Comparison of ENCODE assay signal across 18 cellular contexts in genomic region chr7:110142939-110143526, GRCh38.
DNase-seq lines count a peak whose midpoint lies in the region; ATAC-seq lines count a peak whose summit lies in the region.
"Had no signal": no experiment of that assay in that cellular context is flagged by ENCODE, and none has a peak within 500 bp of the region (broad histone marks: within the 10 kb centered on the region; RNA-seq: fewer than 3 reads in every experiment).

No MANE protein-coding gene starts in this region.

- ATAC-seq in HG02623 (IDR thresholded peaks at IDR 0.05; ENCODE audit: unreplicated experiment) = no peak
- ATAC-seq: A549 had no signal

- peak; percentile 53 for DNase-seq in NCI-H2171 treated with DMSO at 0.1 percent for 48 hours (lab: John Stamatoyannopoulos, UW)
- no peak for DNase-seq in NCI-H2171 (lab: John Stamatoyannopoulos, UW)
- peak; percentile 26 for DNase-seq in SK-N-DZ (ENCODE audit: low spot score)
- peak; percentile 4 for DNase-seq in amniotic epithelial cell (ENCODE audit: low read depth)
- DNase-seq in activated CD4-positive, alpha-beta T cell treated with anti-CD3 and anti-CD28 coated beads, Interleukin-2, amount 50 U/mL, for 1 hour = no peak
- no peak for DNase-seq in stimulated activated naive CD4-positive, alpha-beta T cell treated with Interleukin-2 at 50 U/mL for 16 hours (lab: John Stamatoyannopoulos, UW)
- DNase-seq: 8988T; ACHN; AML-193; BE2C; CD4-positive, alpha-beta T cell; CD8-positive, alpha-beta memory T cell; DMS53; DMS79 treated with DMSO at 0.1 percent for 48 hours; H7; HCEC 1CT had no signal

Comparison
In these comparisons a context has a peak if more than half of its experiments do, and no peak if none do; other contexts are left out.
1. DNase-seq: peak in NCI-H2171 treated with DMSO at 0.1 percent for 48 hours (single experiment), SK-N-DZ (single experiment) and amniotic epithelial cell (single experiment); none in NCI-H2171 (single experiment), activated CD4-positive, alpha-beta T cell treated with anti-CD3 and anti-CD28 coated beads, Interleukin-2, amount 50 U/mL, for 1 hour (single experiment) and stimulated activated naive CD4-positive, alpha-beta T cell treated with Interleukin-2 at 50 U/mL for 16 hours (single experiment).